19 cellular contexts compared by ENCODE assay signal in genomic region chr15:68583321-68583720, GRCh38. TPM values are rescaled to one million over a fixed set of nuclear protein-coding genes. Genes with fewer than 3 reads are reported as not detected.
DNase-seq lines count a peak whose midpoint lies in the region; ATAC-seq, FAIRE-seq and TF ChIP-seq lines count a peak whose summit lies in the region.
"Had no signal": no experiment of that assay in that cellular context is flagged by ENCODE, and none has a peak within 500 bp of the region (broad histone marks: within the 10 kb centered on the region; RNA-seq: fewer than 3 reads in every experiment).

No MANE protein-coding gene starts in this region.

- 10% methylated on average over 6 of the region's 7 CpGs for WGBS in HepG2 (ENCODE audit: low lambda C conversion rate)

- ATAC-seq in HepG2 (no peak), GM19035 (IDR thresholded peaks at IDR 0.05; ENCODE audit: unreplicated experiment) (no peak)
- ATAC-seq: activated CD4-positive, alpha-beta T cell treated with anti-CD3 and anti-CD28 coated beads for 36 hours; lower lobe of right lung; natural killer cell; pancreas; upper lobe of right lung had no signal

- peak overlapping the region; percentile 33 for H3K4me2 ChIP-seq in HepG2 (ENCODE audit: low read depth, low read length)

- H3K4me3 ChIP-seq in MG63 (no peak overlapping the region), HepG2 (replicated peaks in 1 of 3; ENCODE audit: insufficient read depth in 1 of 3, low read depth in 2 of 3, low read length in 3 of 3) (no peak overlapping the region)
- H3K4me3 ChIP-seq: lower lobe of right lung, pancreas, upper lobe of right lung had no signal

- H3K79me2 ChIP-seq in HepG2 (ENCODE audit: insufficient read depth, low read length) = no peaks in the 10 kb centered on the region

- no peak for TF ChIP-seq POLR2A in HepG2 (IDR thresholded peaks at IDR 0.05; ENCODE audit: insufficient read depth in 1 of 2, low read depth in 2 of 2, low read length in 2 of 2)

- H3K27ac ChIP-seq in angular gyrus (ENCODE audit: low read depth, low read length) = peak overlapping the region; percentile 90
- no peak overlapping the region for H3K27ac ChIP-seq in HepG2 (ENCODE audit: extremely low read length, insufficient read depth, low read length)
- H3K27ac ChIP-seq in temporal lobe (ENCODE audit: low read depth, low read length) = peak overlapping the region; percentile 77
- H3K27ac ChIP-seq: lower lobe of right lung, pancreas, upper lobe of right lung had no signal

- H3K9me3 ChIP-seq in MG63 (no peaks in the 10 kb centered on the region), HepG2 (ENCODE audit: low read length) (no peaks in the 10 kb centered on the region)
- H3K9me3 ChIP-seq: lower lobe of right lung, pancreas, upper lobe of right lung had no signal

- no TSS peak for BruUV-seq in HepG2 (replicated peaks; lab: Mats Ljungman, UMichigan)

- intact Hi-C loops in HepG2 (cut with micrococcal nuclease; ENCODE audit: unreplicated experiment) = no loop called here

- in situ Hi-C loops in HepG2 (cut with HindIII; ENCODE audit: extremely low pct_ligation_motif_present, low pct_unique_long_range_greater_than_20kb) = no loop called here

- no peak for TF ChIP-seq CTCF in HepG2 (CRISPR knock-in tag; IDR thresholded peaks at IDR 0.05)

- no peaks in the 10 kb centered on the region for H4K20me1 ChIP-seq in HepG2 (ENCODE audit: insufficient read depth, low read length)

- no peak overlapping the region for H3K9ac ChIP-seq in HepG2 (ENCODE audit: insufficient read depth, low read depth, low read length)

- H3K36me3 ChIP-seq in MG63 (peaks cover 12% of the 10 kb centered on the region; the same call in 1 of the 2 replicates), HepG2 (replicated peaks in 1 of 2; ENCODE audit: control insufficient read depth in 1 of 2, insufficient read depth in 2 of 2, low read length in 2 of 2) (no peaks in the 10 kb centered on the region)
- H3K36me3 ChIP-seq: lower lobe of right lung, pancreas, upper lobe of right lung had no signal

- TF ChIP-seq EP300 in HepG2 (IDR thresholded peaks at IDR 0.05; ENCODE audit: low read depth in 2 of 2, low read length in 2 of 2) (no peak), HepG2 (CRISPR knock-in tag; IDR thresholded peaks at IDR 0.05; ENCODE audit: borderline replicate concordance) (no peak)

- peaks cover 58% of the 10 kb centered on the region for H3K4me1 ChIP-seq in HepG2 (ENCODE audit: insufficient read depth, low read length)
- H3K4me1 ChIP-seq: pancreas, upper lobe of right lung had no signal

- no peaks in the 10 kb centered on the region for H3K27me3 ChIP-seq in MG63
- H3K27me3 ChIP-seq in HepG2 (ENCODE audit: control insufficient read depth in 1 of 2, insufficient read depth in 2 of 2, low read length in 2 of 2) = peaks cover 2 to 34% of the 10 kb centered on the region in 2 experiments; a peak in 3 of 5 replicates
- H3K27me3 ChIP-seq: pancreas, upper lobe of right lung had no signal

- no peak for FAIRE-seq in HepG2 (lab: Jason Lieb, UNC)
- FAIRE-seq: pancreas had no signal

- POLR2A ChIA-PET in HepG2 (lab: Yijun Ruan, JAX) = no interaction called here

- no peak overlapping the region for H2AFZ ChIP-seq in HepG2 (ENCODE audit: low read length)

- no peak for TF ChIP-seq RAD21 in HepG2 (CRISPR knock-in tag; IDR thresholded peaks at IDR 0.05)

- CTCF ChIA-PET in HepG2 (lab: Yijun Ruan, JAX; ENCODE audit: low intra/inter-chr PET ratio, low total read pairs) = no interaction called here

- DNase-seq in MG63 (peak; percentile 70), HepG2 (ENCODE audit: low spot score) (peak; percentile 17), HuH-7 (ENCODE audit: low spot score) (no peak), SIG-M5 treated with dmso at 0.1 percent for 504 hours (lab: John Stamatoyannopoulos, UW; ENCODE audit: unreplicated experiment) (no peak)
- DNase-seq: activated CD4-positive, alpha-beta T cell treated with anti-CD3 and anti-CD28 coated beads for 36 hours; activated effector memory CD4-positive, alpha-beta T cell treated with anti-CD3 and anti-CD28 coated beads, Interleukin-2, amount 50 U/mL, for 16 hours; activated naive CD8-positive, alpha-beta T cell treated with anti-CD3 and anti-CD28 coated beads, Interleukin-2, amount 10 ng/mL, durations not matched to agents 7 days and 5 days; Calu3; lower lobe of right lung; natural killer cell; NCI-H1105; NCI-H2029; RPMI8226; upper lobe of right lung had no signal

TF ChIP-seq in HepG2, 621 proteins besides CTCF, POLR2A, EP300 and RAD21:
- TF ChIP-seq ZNF263 (CRISPR knock-in tag; IDR thresholded peaks at IDR 0.05) = peak; percentile 69
- no peak for TF ChIP-seq MTA1 (CRISPR knock-in tag; IDR thresholded peaks at IDR 0.05; ENCODE audit: borderline replicate concordance)
- TF ChIP-seq SMYD3 (CRISPR knock-in tag; IDR thresholded peaks at IDR 0.05) = no peak
- TF ChIP-seq HNF4A (CRISPR knock-in tag; IDR thresholded peaks at IDR 0.05) = peak; percentile 43
- TF ChIP-seq EED (CRISPR knock-in tag; IDR thresholded peaks at IDR 0.05) = no peak
TF ChIP-seq in HepG2: peak in this region for 2.

RNA-seq across cellular contexts. Expression of gene CORO2B, which starts 4.5 kb away (rescaled TPM):
- 7.1 and 7.9 TPM in 2 replicates for total RNA-seq in MG63 (2014; rRNA removed; shearing (Covaris generic); ENCODE audit: low replicate concordance)
- total RNA-seq in HepG2 (2016; rRNA removed; fragmentation: Illumina TruSeq; extraction: Trizol) (0.35 and 0.36 TPM in 2 replicates), temporal lobe (28.0 TPM)
- total RNA-seq in HepG2 (2016; cell fraction: cytosol; rRNA removed; fragmentation: Illumina TruSeq; extraction: Trizol; ENCODE audit: low read depth) = 0.10 and 0.18 TPM in 2 replicates
- total RNA-seq in HepG2 (2016; cell fraction: insoluble cytoplasmic fraction; rRNA removed; fragmentation: Illumina TruSeq; extraction: Trizol) = 0.22 and 0.28 TPM in 2 replicates
- 0.28 and 0.34 TPM in 2 replicates for total RNA-seq in HepG2 (2016; cell fraction: membrane; rRNA removed; fragmentation: Illumina TruSeq; extraction: Trizol)
- total RNA-seq in HepG2 (2016; cell fraction: nucleus; rRNA removed; fragmentation: Illumina TruSeq; extraction: Trizol) = 0.13 and 0.22 TPM in 2 replicates
- polyA plus RNA-seq in HepG2 (2011; rRNA removed) = 0.63 and 1.1 TPM in 2 replicates
- 0.58 and 0.64 TPM in 2 replicates for polyA plus RNA-seq in HepG2 (2011; cell fraction: cytosol; rRNA removed)
- 0.92 and 1.2 TPM in 2 replicates for polyA plus RNA-seq in HepG2 (2011; cell fraction: nucleus; rRNA removed)
- 0.15 and 0.16 TPM in 2 replicates for polyA plus RNA-seq in HepG2 (2012)
- 0.09 and 0.12 TPM in 2 replicates for polyA plus RNA-seq in HepG2 (2016; cell fraction: cytosol; fragmentation: Illumina TruSeq; extraction: Trizol; ENCODE audit: low read depth)
- 0.51 and 0.85 TPM in 2 replicates for polyA plus RNA-seq in HepG2 (2016; cell fraction: insoluble cytoplasmic fraction; fragmentation: Illumina TruSeq; extraction: Trizol; ENCODE audit: low read depth)
- 0.43 and 0.52 TPM in 2 replicates for polyA plus RNA-seq in HepG2 (2016; cell fraction: membrane; fragmentation: Illumina TruSeq; extraction: Trizol; ENCODE audit: low read depth)
- 0.27 and 0.31 TPM in 2 replicates for polyA plus RNA-seq in HepG2 (2016; cell fraction: nucleus; fragmentation: Illumina TruSeq; extraction: Trizol; ENCODE audit: insufficient read depth, low read depth)
- 1.3 TPM in 1 of 2 replicates, not detected in the other for polyA minus RNA-seq in HepG2 (2011; rRNA and poly(A)+ RNA removed; ENCODE audit: low replicate concordance)
- polyA minus RNA-seq in HepG2 (2011; cell fraction: cytosol; rRNA and poly(A)+ RNA removed) = 0.62 and 0.69 TPM in 2 replicates
- 0.13 and 0.25 TPM in 2 replicates for polyA minus RNA-seq in HepG2 (2011; cell fraction: nucleus; rRNA and poly(A)+ RNA removed)
- total RNA-seq: activated naive CD8-positive, alpha-beta T cell treated with anti-CD3 and anti-CD28 coated beads, Interleukin-2, amount 10 ng/mL, durations not matched to agents 7 days and 5 days had no signal
- polyA plus RNA-seq: CD14-positive monocyte had no signal

Comparison
In these comparisons a context has a peak if more than half of its experiments do, and no peak if none do; other contexts are left out.
1. DNase-seq: peak in MG63 (single experiment) and HepG2 (single experiment); none in HuH-7 (single experiment) and SIG-M5 treated with dmso at 0.1 percent for 504 hours (single experiment).